1 cellular context compared by ENCODE assay signal in the genomic region with DNA sequence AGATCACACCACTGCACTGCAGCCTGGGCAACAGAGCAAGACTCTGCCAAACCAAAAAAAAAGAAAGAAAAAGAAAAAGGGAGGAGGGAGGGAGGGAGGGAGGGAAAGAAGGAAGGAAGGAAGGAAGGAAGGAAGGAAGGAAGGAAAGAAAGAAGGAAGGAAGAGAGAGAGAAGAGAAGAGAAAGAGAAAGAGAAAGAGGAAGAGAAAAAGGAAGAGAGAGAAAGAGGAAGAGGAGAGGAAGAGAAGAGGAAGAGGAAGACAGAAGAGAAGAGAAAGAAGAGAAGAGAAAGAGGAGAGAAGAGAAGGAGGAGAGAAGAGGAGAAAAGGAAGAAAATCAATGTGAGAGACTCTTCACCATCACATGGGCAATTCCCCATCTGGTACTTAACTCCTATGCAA.
TF ChIP-seq lines count a peak whose summit lies in the region.

No MANE protein-coding gene starts in this region.

TF ChIP-seq in K562, 482 proteins besides CTCF, POLR2A, EP300 and RAD21:
- TF ChIP-seq, protein P1, sequence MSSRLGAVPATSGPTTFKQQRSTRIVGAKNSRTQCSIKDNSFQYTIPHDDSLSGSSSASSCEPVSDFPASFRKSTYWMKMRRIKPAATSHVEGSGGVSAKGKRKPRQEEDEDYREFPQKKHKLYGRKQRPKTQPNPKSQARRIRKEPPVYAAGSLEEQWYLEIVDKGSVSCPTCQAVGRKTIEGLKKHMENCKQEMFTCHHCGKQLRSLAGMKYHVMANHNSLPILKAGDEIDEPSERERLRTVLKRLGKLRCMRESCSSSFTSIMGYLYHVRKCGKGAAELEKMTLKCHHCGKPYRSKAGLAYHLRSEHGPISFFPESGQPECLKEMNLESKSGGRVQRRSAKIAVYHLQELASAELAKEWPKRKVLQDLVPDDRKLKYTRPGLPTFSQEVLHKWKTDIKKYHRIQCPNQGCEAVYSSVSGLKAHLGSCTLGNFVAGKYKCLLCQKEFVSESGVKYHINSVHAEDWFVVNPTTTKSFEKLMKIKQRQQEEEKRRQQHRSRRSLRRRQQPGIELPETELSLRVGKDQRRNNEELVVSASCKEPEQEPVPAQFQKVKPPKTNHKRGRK (tag; IDR thresholded peaks at IDR 0.05): peak; percentile 54; the same call in 1 of the 2 replicates
- TF ChIP-seq, protein P2, sequence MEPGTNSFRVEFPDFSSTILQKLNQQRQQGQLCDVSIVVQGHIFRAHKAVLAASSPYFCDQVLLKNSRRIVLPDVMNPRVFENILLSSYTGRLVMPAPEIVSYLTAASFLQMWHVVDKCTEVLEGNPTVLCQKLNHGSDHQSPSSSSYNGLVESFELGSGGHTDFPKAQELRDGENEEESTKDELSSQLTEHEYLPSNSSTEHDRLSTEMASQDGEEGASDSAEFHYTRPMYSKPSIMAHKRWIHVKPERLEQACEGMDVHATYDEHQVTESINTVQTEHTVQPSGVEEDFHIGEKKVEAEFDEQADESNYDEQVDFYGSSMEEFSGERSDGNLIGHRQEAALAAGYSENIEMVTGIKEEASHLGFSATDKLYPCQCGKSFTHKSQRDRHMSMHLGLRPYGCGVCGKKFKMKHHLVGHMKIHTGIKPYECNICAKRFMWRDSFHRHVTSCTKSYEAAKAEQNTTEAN (CRISPR knock-in tag; IDR thresholded peaks at IDR 0.05): no peak
- TF ChIP-seq ZNF3 (CRISPR knock-in tag; IDR thresholded peaks at IDR 0.05) (no peak), ZNF77 (CRISPR knock-in tag; IDR thresholded peaks at IDR 0.05) (no peak), ZKSCAN1 (IDR thresholded peaks at IDR 0.05; ENCODE audit: low read depth, low read length) (no peak)
